ENCODE assay signal across 1 cellular context in the genomic region with DNA sequence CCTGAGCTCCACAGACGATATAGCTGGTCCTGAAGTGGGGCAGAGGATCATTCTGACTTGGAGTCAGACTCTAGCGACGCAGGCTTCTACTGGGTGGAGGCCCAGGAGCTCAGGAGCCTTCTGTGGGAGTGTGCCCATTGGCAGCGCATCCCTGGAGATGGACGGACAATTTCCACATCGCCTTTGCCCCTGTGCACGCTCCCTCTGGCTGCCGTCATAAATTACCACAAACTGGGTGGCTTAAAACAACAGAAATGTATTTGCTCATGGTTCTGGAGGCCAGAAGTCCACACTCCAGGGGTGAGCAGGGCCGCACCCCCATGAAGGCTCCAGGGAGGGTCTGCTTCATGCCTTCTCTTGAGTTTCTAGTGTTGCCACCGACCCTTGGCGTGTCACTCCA.
TF ChIP-seq lines count a peak whose summit lies in the region.

No MANE protein-coding gene starts in this region.

TF ChIP-seq in HepG2, 621 proteins besides CTCF, POLR2A, EP300 and RAD21:
- TF ChIP-seq FUBP1 (CRISPR knock-in tag; IDR thresholded peaks at IDR 0.05; ENCODE audit: borderline replicate concordance) (no peak), IRX3 (CRISPR knock-in tag; IDR thresholded peaks at IDR 0.05; ENCODE audit: borderline replicate concordance, low read depth) (no peak), SALL1 (CRISPR knock-in tag; IDR thresholded peaks at IDR 0.05) (peak; percentile 27; the same call in 1 of the 2 replicates), TCF7L2 (IDR thresholded peaks at IDR 0.05; ENCODE audit: low read depth, low read length) (no peak), MAZ (IDR thresholded peaks at IDR 0.05; ENCODE audit: borderline replicate concordance, low read depth, low read length) (no peak), MAZ (CRISPR knock-in tag; IDR thresholded peaks at IDR 0.05; ENCODE audit: low read depth) (no peak), XRCC5 (optimal IDR thresholded peaks at IDR 0.05; ENCODE audit: low read length) (no peak), CREM (IDR thresholded peaks at IDR 0.05) (no peak), CREM (CRISPR knock-in tag; IDR thresholded peaks at IDR 0.05) (no peak), HOXA3 (CRISPR knock-in tag; IDR thresholded peaks at IDR 0.05) (peak; percentile 64), HNF4A (CRISPR knock-in tag; IDR thresholded peaks at IDR 0.05) (0 out of 2 replicates have a peak, but pooled peaks have one; percentile 5), ZBTB21 (CRISPR knock-in tag; IDR thresholded peaks at IDR 0.05) (peak; percentile 84), FOXM1 (CRISPR knock-in tag; IDR thresholded peaks at IDR 0.05) (peak; percentile 93; the same call in 1 of the 2 replicates)
- TF ChIP-seq, protein P1, sequence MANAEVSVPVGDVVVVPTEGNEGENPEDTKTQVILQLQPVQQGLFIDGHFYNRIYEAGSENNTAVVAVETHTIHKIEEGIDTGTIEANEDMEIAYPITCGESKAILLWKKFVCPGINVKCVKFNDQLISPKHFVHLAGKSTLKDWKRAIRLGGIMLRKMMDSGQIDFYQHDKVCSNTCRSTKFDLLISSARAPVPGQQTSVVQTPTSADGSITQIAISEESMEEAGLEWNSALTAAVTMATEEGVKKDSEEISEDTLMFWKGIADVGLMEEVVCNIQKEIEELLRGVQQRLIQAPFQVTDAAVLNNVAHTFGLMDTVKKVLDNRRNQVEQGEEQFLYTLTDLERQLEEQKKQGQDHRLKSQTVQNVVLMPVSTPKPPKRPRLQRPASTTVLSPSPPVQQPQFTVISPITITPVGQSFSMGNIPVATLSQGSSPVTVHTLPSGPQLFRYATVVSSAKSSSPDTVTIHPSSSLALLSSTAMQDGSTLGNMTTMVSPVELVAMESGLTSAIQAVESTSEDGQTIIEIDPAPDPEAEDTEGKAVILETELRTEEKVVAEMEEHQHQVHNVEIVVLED (CRISPR knock-in tag; IDR thresholded peaks at IDR 0.05; ENCODE audit: borderline replicate concordance): no peak
